ENCODE assay signal across 1 cellular context in the genomic region with DNA sequence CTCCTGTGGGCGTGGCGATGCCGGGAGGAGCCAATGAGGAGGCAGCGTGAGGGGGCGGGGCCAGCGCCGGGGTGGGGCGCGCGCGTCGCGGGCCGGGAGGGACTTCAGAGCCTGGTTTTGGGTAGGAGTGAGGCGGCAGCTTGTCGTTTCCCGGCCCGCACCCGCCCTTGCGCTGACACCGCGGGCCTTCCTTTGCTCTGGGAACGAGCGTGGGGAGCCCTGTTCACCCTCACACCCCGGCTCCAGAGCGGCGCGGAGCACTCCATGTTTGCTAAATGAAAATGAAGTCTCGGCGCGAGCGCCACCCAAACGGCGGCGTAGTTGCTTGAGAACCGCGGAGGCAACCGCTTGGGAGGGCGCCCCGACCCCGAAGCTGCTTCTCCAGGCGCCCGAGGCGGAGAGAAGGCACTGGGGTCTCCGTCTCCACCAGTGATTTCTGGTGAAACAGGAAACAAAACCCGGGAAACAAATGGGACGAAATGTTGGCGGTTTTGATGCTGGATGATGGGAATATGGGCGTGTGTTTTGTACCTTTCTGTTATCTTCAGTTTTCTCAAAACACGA.
TF ChIP-seq lines count a peak whose summit lies in the region.

No MANE protein-coding gene starts in this region.

TF ChIP-seq in SK-N-SH, 30 proteins besides CTCF, POLR2A, EP300 and RAD21 (continued from another document):
- TF ChIP-seq USF1 (IDR thresholded peaks at IDR 0.05; ENCODE audit: borderline replicate concordance, low read depth) (no peak), TAF1 (IDR thresholded peaks at IDR 0.05; ENCODE audit: borderline replicate concordance, low read depth, low read length) (peak; percentile 33), CHD2 (IDR thresholded peaks at IDR 0.05; ENCODE audit: low read length, partially characterized antibody) (no peak), RFX5 (IDR thresholded peaks at IDR 0.05; ENCODE audit: low read length) (no peak), SIN3A (IDR thresholded peaks at IDR 0.05; ENCODE audit: borderline replicate concordance, low read depth, low read length) (no peak), RXRA (IDR thresholded peaks at IDR 0.05; ENCODE audit: borderline replicate concordance, low read depth) (no peak), REST (IDR thresholded peaks at IDR 0.05; ENCODE audit: low read depth, low read length) (no peak), YY1 (IDR thresholded peaks at IDR 0.05; ENCODE audit: low read depth) (no peak)
